In the genomic region with DNA sequence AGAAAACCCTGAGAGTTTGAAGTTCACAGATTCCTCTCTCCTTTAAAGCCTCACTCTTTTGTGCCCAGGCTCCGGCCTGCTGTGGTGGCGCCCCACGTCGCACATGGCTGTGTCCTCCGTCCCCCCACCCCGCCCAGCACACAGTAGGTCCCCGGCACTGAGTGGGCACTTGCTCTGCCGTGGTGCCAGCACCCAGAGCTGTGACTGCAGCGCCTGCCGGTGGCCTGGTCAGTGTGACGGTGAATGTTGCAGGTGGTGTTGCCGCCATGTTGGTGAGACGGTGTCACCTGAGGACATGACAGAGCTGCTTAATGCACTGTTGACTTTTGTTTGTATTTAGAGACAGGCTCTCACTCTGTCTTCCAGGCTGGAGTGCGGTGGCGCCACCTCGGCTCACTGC, we compare ENCODE assay signal across 27 cellular contexts. TPM values are rescaled to one million over a fixed set of nuclear protein-coding genes. Genes with fewer than 3 reads are reported as not detected.
"Had no signal": no experiment of that assay in that cellular context is flagged by ENCODE, and none has a peak within 500 bp of the region (broad histone marks: within the 10 kb centered on the region; RNA-seq: fewer than 3 reads in every experiment).

No MANE protein-coding gene starts in this region.

- FAIRE-seq: astrocyte, frontal cortex had no signal

- H3K4me3 ChIP-seq: coronary artery, dorsolateral prefrontal cortex had no signal

- H3K27me3 ChIP-seq: brain microvascular endothelial cell, dorsolateral prefrontal cortex had no signal

- H3K27ac ChIP-seq: brain microvascular endothelial cell, coronary artery, dorsolateral prefrontal cortex had no signal

- H3K36me3 ChIP-seq: brain microvascular endothelial cell had no signal

- ATAC-seq: activated CD8-positive, alpha-beta T cell treated with anti-CD3 and anti-CD28 coated beads for 36 hours; activated T-cell treated with anti-CD3 and anti-CD28 coated beads, Interleukin-2, amount 50 U/mL, for 4 hours; activated T-helper 17 cell treated with anti-CD3 and anti-CD28 coated beads, Interleukin-2, amount 50 U/mL, for 72 hours; T-helper 17 cell; WTC11 had no signal

- DNase-seq: activated CD4-positive, alpha-beta T cell treated with anti-CD3 and anti-CD28 coated beads for 1 hour; activated CD4-positive, alpha-beta T cell treated with anti-CD3 and anti-CD28 coated beads for 4 hours; activated CD4-positive, alpha-beta T cell treated with anti-CD3 and anti-CD28 coated beads, Interleukin-2, amount 10 ng/mL, durations not matched to agents 7 days and 5 days; activated CD4-positive, alpha-beta T cell treated with anti-CD3 and anti-CD28 coated beads, Interleukin-2, amount 50 U/mL, for 4 hours; activated CD8-positive, alpha-beta memory T cell treated with anti-CD3 and anti-CD28 coated beads for 24 hours; activated CD8-positive, alpha-beta T cell treated with anti-CD3 and anti-CD28 coated beads for 36 hours; activated effector memory CD4-positive, alpha-beta T cell treated with Interleukin-2 at 50 U/mL for 16 hours; activated gamma-delta T cell treated with Interleukin-2 at 50 U/mL for 16 hours; activated naive CD4-positive, alpha-beta T cell treated with anti-CD3 and anti-CD28 coated beads, Interleukin-2, amount 50 U/mL, for 16 hours; activated naive CD4-positive, alpha-beta T cell treated with Interleukin-2 at 50 U/mL for 16 hours; activated T-cell treated with anti-CD3 and anti-CD28 coated beads, Interleukin-2, amount 50 U/mL, for 4 hours; amniotic stem cell; anterior cingulate cortex; brain microvascular endothelial cell; effector memory CD4-positive, alpha-beta T cell; endodermal cell; foreskin fibroblast; head of caudate nucleus; T-helper 17 cell; T1000 had no signal

RNA-seq across cellular contexts. Expression of a gene that starts 3.4 kb away (rescaled TPM):
- total RNA-seq: cerebellum, frontal cortex had no signal

RNA-seq across cellular contexts. Expression of a gene that starts 17.4 kb away (rescaled TPM):
- total RNA-seq: T-helper 17 cell had no signal

RNA-seq across cellular contexts. Expression of a gene that starts 31.8 kb away (rescaled TPM):
- total RNA-seq: activated CD4-positive, alpha-beta T cell treated with anti-CD3 and anti-CD28 coated beads, Interleukin-2, amount 10 ng/mL, durations not matched to agents 7 days and 5 days; activated CD8-positive, alpha-beta T cell treated with anti-CD3 and anti-CD28 coated beads for 36 hours; activated T-helper 17 cell treated with anti-CD3 and anti-CD28 coated beads, Interleukin-2, amount 50 U/mL, for 72 hours; T-helper 17 cell had no signal
